In genomic region chr9:16704096-16704488, GRCh38 we compare ENCODE assay signal across 10 cellular contexts.
DNase-seq lines count a peak whose midpoint lies in the region; ATAC-seq and TF ChIP-seq lines count a peak whose summit lies in the region.
"Had no signal": no experiment of that assay in that cellular context is flagged by ENCODE, and none has a peak within 500 bp of the region (broad histone marks: within the 10 kb centered on the region; RNA-seq: fewer than 3 reads in every experiment).

No MANE protein-coding gene starts in this region.

- H3K9me2 ChIP-seq in Karpas-422 (replicated peaks; ENCODE audit: insufficient read depth, low read length): no peaks in the 10 kb centered on the region

- H3K4me1 ChIP-seq in heart left ventricle (peaks cover 0 to 38% (median 6%) of the 10 kb centered on the region in 12 donors), muscle layer of colon (ENCODE audit: insufficient read depth, low read length) (peaks cover 66% of the 10 kb centered on the region), uterus (peaks cover 0 to 5% of the 10 kb centered on the region in 2 donors), Karpas-422 (ENCODE audit: low read length) (no peaks in the 10 kb centered on the region)
- H3K4me1 ChIP-seq: body of pancreas had no signal

- no peaks in the 10 kb centered on the region for H3K79me2 ChIP-seq in Karpas-422 (ENCODE audit: low read length)

- peak overlapping the region; percentile 75 to 92 (median 86) for H3K27ac ChIP-seq in heart left ventricle
- peak overlapping the region; percentile 96 for H3K27ac ChIP-seq in brain microvascular endothelial cell
- peak overlapping the region; percentile 83 for H3K27ac ChIP-seq in muscle layer of colon (ENCODE audit: low read depth, low read length)
- peak overlapping the region; percentile 92 to 96 for H3K27ac ChIP-seq in uterus
- H3K27ac ChIP-seq in Karpas-422 (ENCODE audit: low read length): no peak overlapping the region

- TF ChIP-seq POLR2A in heart left ventricle (IDR thresholded peaks at IDR 0.05) (no peak), uterus (IDR thresholded peaks at IDR 0.05) (no peak)

- peak overlapping the region in 8 of 12 donors; percentile 2 to 55 (median 44) for H3K4me3 ChIP-seq in heart left ventricle
- peak overlapping the region; percentile 46 for H3K4me3 ChIP-seq in brain microvascular endothelial cell (ENCODE audit: low read depth, low read length)
- peak overlapping the region in 1 of 2 donors; percentile 33 for H3K4me3 ChIP-seq in muscle layer of colon (ENCODE audit: low read depth in 1 of 2, low read length in 2 of 2)
- H3K4me3 ChIP-seq in uterus: peak overlapping the region; percentile 28 to 41
- H3K4me3 ChIP-seq in Karpas-422 (ENCODE audit: low read length): no peak overlapping the region
- H3K4me3 ChIP-seq: body of pancreas had no signal

- no peak overlapping the region for H3K4me2 ChIP-seq in Karpas-422 (ENCODE audit: low read depth, low read length, poor library complexity, severe bottlenecking)

- 52 to 70% (median 64%) methylated on average over 3 of the region's 3 CpGs for whole genome bisulfite sequencing in heart left ventricle, 4 donors

- no peak overlapping the region for H2AFZ ChIP-seq in Karpas-422 (ENCODE audit: low read length)

- intact Hi-C loops in heart left ventricle (cut with DNase I) (loop anchor here in 1 of 10 donors (10.0 kb wide), 1 partner anchor 339 kb away; no protein-coding TSS in a partner anchor), left ventricle myocardium superior (cut with micrococcal nuclease) (no loop called here), uterus (cut with DNase I; ENCODE audit: low total_unique reads) (no loop called here)

- no peak for ATAC-seq in heart left ventricle
- no peak for ATAC-seq in left ventricle myocardium superior

- in situ Hi-C loops in brain microvascular endothelial cell (cut with HindIII; ENCODE audit: low pct_ligation_motif_present, low sequenced_read_pairs): no loop called here

- no peak overlapping the region for H3K9ac ChIP-seq in muscle layer of colon (ENCODE audit: low read length)
- no peak overlapping the region for H3K9ac ChIP-seq in Karpas-422 (ENCODE audit: low read length)

- no peak for TF ChIP-seq CTCF in heart left ventricle (IDR thresholded peaks at IDR 0.05)
- no peak for TF ChIP-seq CTCF in brain microvascular endothelial cell (IDR thresholded peaks at IDR 0.05; ENCODE audit: low read depth, low read length, missing control alignments)
- TF ChIP-seq CTCF in uterus (IDR thresholded peaks at IDR 0.05): no peak

- H3K27me3 ChIP-seq in heart left ventricle: peaks cover 0 to 7% (median 0%) of the 10 kb centered on the region in 9 donors
- H3K27me3 ChIP-seq in brain microvascular endothelial cell (replicated peaks): no peaks in the 10 kb centered on the region
- no peaks in the 10 kb centered on the region for H3K27me3 ChIP-seq in muscle layer of colon (ENCODE audit: control insufficient read depth in 1 of 2, insufficient read depth in 2 of 2, low read length in 2 of 2)
- H3K27me3 ChIP-seq in uterus: no peaks in the 10 kb centered on the region
- H3K27me3 ChIP-seq in Karpas-422 (ENCODE audit: low read length): no peaks in the 10 kb centered on the region
- H3K27me3 ChIP-seq: body of pancreas had no signal

- no peaks in the 10 kb centered on the region for H3K36me3 ChIP-seq in heart left ventricle
- peaks cover 2% of the 10 kb centered on the region for H3K36me3 ChIP-seq in brain microvascular endothelial cell (replicated peaks)
- no peaks in the 10 kb centered on the region for H3K36me3 ChIP-seq in muscle layer of colon (ENCODE audit: insufficient read depth, low read length)
- no peaks in the 10 kb centered on the region for H3K36me3 ChIP-seq in uterus
- no peaks in the 10 kb centered on the region for H3K36me3 ChIP-seq in Karpas-422 (ENCODE audit: insufficient read depth, low read length)

- H4K20me1 ChIP-seq in Karpas-422 (ENCODE audit: insufficient read depth, low read depth, low read length): no peaks in the 10 kb centered on the region

- DNase-seq in heart left ventricle (no peak), left ventricle myocardium superior (no peak), brain microvascular endothelial cell (no peak), uterus (no peak), Karpas-422 (no peak), NCI-H146 (lab: John Stamatoyannopoulos, UW) (no peak)
- DNase-seq in activated CD4-positive, alpha-beta T cell treated with anti-CD3 and anti-CD28 coated beads for 1 hour: no peak
- DNase-seq: NK-92 treated with Interleukin-12 subunit alpha and Interleukin-12 subunit beta, amount 100 ng/mL, for 24 hours had no signal

- H3K9me3 ChIP-seq in heart left ventricle (no peaks in the 10 kb centered on the region), muscle layer of colon (ENCODE audit: low read length) (no peaks in the 10 kb centered on the region), uterus (no peaks in the 10 kb centered on the region), Karpas-422 (ENCODE audit: low read length) (no peaks in the 10 kb centered on the region)
- H3K9me3 ChIP-seq: body of pancreas had no signal
